22 cellular contexts compared by ENCODE assay signal in the genomic region with DNA sequence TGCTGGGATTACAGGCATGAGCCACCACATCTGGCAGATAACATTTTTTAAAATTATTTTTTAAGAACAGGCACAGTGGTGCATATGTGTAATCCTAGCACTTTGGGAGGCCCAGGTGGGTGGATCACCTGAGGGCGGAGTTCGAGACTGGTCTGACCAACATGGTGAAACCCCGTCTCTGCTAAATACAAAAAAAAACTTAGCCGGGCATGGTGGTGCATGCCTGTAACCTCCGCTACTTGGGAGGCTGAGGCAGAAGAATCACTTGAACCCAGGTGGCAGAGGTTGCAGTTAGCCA. TPM values are rescaled to one million over a fixed set of nuclear protein-coding genes. Genes with fewer than 3 reads are reported as not detected.
DNase-seq lines count a peak whose midpoint lies in the region; ATAC-seq, FAIRE-seq and TF ChIP-seq lines count a peak whose summit lies in the region.
"Had no signal": no experiment of that assay in that cellular context is flagged by ENCODE, and none has a peak within 500 bp of the region (broad histone marks: within the 10 kb centered on the region; RNA-seq: fewer than 3 reads in every experiment).

No MANE protein-coding gene starts in this region.

- no peaks in the 10 kb centered on the region for H3K36me3 ChIP-seq in Caco-2 (ENCODE audit: control insufficient read depth, insufficient read depth, low read length)
- no peaks in the 10 kb centered on the region for H3K36me3 ChIP-seq in PC-9 (ENCODE audit: low read depth)
- H3K36me3 ChIP-seq in pancreas, result no peaks in the 10 kb centered on the region
- H3K36me3 ChIP-seq in upper lobe of right lung, result no peaks in the 10 kb centered on the region
- no peaks in the 10 kb centered on the region for H3K36me3 ChIP-seq in MG63
- H3K36me3 ChIP-seq: BLaER1 had no signal

- CTCF ChIA-PET in Caco-2 (lab: Charles Lee), result interaction anchor here (1.4 kb wide), 1 partner anchor 10 kb away, joined by 3 read pairs; a partner anchor contains a TSS
- CTCF ChIA-PET in PC-9 (lab: Charles Lee), result no interaction called here
- CTCF ChIA-PET in RWPE1 (lab: Yijun Ruan, JAX), result interaction anchor here (0.7 kb wide), 1 partner anchor 31 kb away, joined by 8 read pairs; a partner anchor contains a TSS

- peaks cover 14% of the 10 kb centered on the region for H3K4me1 Mint-ChIP-seq in Caco-2 (ENCODE audit: low read depth, unreplicated experiment)

- peaks cover 7% of the 10 kb centered on the region for H3K36me3 Mint-ChIP-seq in Caco-2 (ENCODE audit: insufficient read depth, unreplicated experiment)
- H3K36me3 Mint-ChIP-seq: CD8-positive, alpha-beta T cell had no signal

- FAIRE-seq in pancreas (lab: Jason Lieb, UNC), result no peak
- FAIRE-seq: D721Med, GM12892, GM18507 had no signal

- no TSS peak for BruUV-seq in Caco-2 (replicated peaks; lab: Mats Ljungman, UMichigan)
- BruUV-seq in PC-9 (replicated peaks; lab: Mats Ljungman, UMichigan), result no TSS peak

- no peak overlapping the region for H2AFZ ChIP-seq in PC-9
- H2AFZ ChIP-seq: GM23338 had no signal

- peaks cover 25% of the 10 kb centered on the region; the same call in 1 of the 2 replicates for H3F3A ChIP-seq in PC-9 (ENCODE audit: insufficient read depth, low read depth)

- H3K9me3 Mint-ChIP-seq in Caco-2 (ENCODE audit: unreplicated experiment), result no peaks in the 10 kb centered on the region
- H3K9me3 Mint-ChIP-seq: CD8-positive, alpha-beta T cell; GM23338; HFFc6 had no signal

- H4K20me1 ChIP-seq in PC-9 (ENCODE audit: insufficient read depth), result no peaks in the 10 kb centered on the region
- H4K20me1 ChIP-seq: BLaER1 had no signal

- no peak for TF ChIP-seq CTCF in Caco-2 (IDR thresholded peaks at IDR 0.05; ENCODE audit: insufficient read depth in 1 of 2, low read depth in 1 of 2, low read length in 1 of 2, severe bottlenecking in 1 of 2, unreplicated experiment in 1 of 2)
- TF ChIP-seq CTCF in PC-9 (conservative IDR thresholded peaks at IDR 0.05), result no peak
- TF ChIP-seq CTCF in pancreas (IDR thresholded peaks at IDR 0.05), result no peak
- no peak for TF ChIP-seq CTCF in upper lobe of right lung (IDR thresholded peaks at IDR 0.05)
- no peak for TF ChIP-seq CTCF in RWPE1 (conservative IDR thresholded peaks at IDR 0.05; ENCODE audit: low read depth)

- H3K27ac Mint-ChIP-seq in Caco-2 (ENCODE audit: unreplicated experiment), result no peak overlapping the region
- H3K27ac Mint-ChIP-seq: CD8-positive, alpha-beta T cell; GM23338; HFFc6 had no signal

- ATAC-seq in pancreas (no peak), upper lobe of right lung (no peak), HG02938 (IDR thresholded peaks at IDR 0.05; ENCODE audit: unreplicated experiment) (no peak)
- ATAC-seq: CD8-positive, alpha-beta T cell; GM23338; HCT116 had no signal

- H3K4me2 ChIP-seq in PC-9, result peak overlapping the region; percentile 77
- H3K4me2 ChIP-seq: GM23338 had no signal

- no peaks in the 10 kb centered on the region for H3K27me3 Mint-ChIP-seq in Caco-2 (ENCODE audit: insufficient read depth, unreplicated experiment)

- H3K9me2 ChIP-seq in PC-9 (ENCODE audit: insufficient read depth), result no peaks in the 10 kb centered on the region

- intact Hi-C loops in Caco-2 (cut with micrococcal nuclease; ENCODE audit: unreplicated experiment) (no loop called here), PC-9 (cut with micrococcal nuclease; ENCODE audit: unreplicated experiment) (no loop called here), pancreas (cut with DNase I) (no loop called here), upper lobe of right lung (cut with DNase I) (no loop called here)

- H3K4me3 Mint-ChIP-seq in Caco-2 (ENCODE audit: unreplicated experiment), result peak overlapping the region; percentile 60
- H3K4me3 Mint-ChIP-seq: CD14-positive monocyte; CD8-positive, alpha-beta T cell; GM23338; HFFc6 had no signal

- WGBS in pancreas, 2 donors, result 50 to 52% methylated on average over 5 of the region's 5 CpGs

- no peaks in the 10 kb centered on the region for H3K27me3 ChIP-seq in Caco-2 (replicated peaks; ENCODE audit: control insufficient read depth, insufficient read depth, low read length)
- H3K27me3 ChIP-seq in PC-9 (ENCODE audit: insufficient read depth, low read depth), result no peaks in the 10 kb centered on the region
- H3K27me3 ChIP-seq in pancreas, result no peaks in the 10 kb centered on the region
- H3K27me3 ChIP-seq in upper lobe of right lung, result peaks cover 16% of the 10 kb centered on the region
- peaks cover 17% of the 10 kb centered on the region for H3K27me3 ChIP-seq in MG63

- H3K9me3 ChIP-seq in Caco-2 (no peaks in the 10 kb centered on the region), PC-9 (ENCODE audit: insufficient read depth, low read depth) (no peaks in the 10 kb centered on the region), pancreas (no peaks in the 10 kb centered on the region), upper lobe of right lung (no peaks in the 10 kb centered on the region), MG63 (no peaks in the 10 kb centered on the region)
- H3K9me3 ChIP-seq: BLaER1 had no signal

- DNase-seq in Caco-2 (no peak), PC-9 (peak in 1 of 2 experiments; percentile 15), pancreas (no peak), upper lobe of right lung (no peak), RWPE1 (ENCODE audit: low spot score) (no peak), MG63 (no peak)
- DNase-seq: 8988T; CD8-positive, alpha-beta T cell; DMS79; GDM1; HFFc6 had no signal

- no peaks in the 10 kb centered on the region for H3K79me2 ChIP-seq in PC-9 (ENCODE audit: low read depth)

- POLR2A ChIA-PET in Caco-2 (lab: Charles Lee) (no interaction called here), PC-9 (lab: Charles Lee; ENCODE audit: unreplicated experiment) (interaction anchor here (0.5 to 0.6 kb wide), 2 partner anchors 176 to 221 kb away, joined by 4 read pairs; no protein-coding TSS in a partner anchor), RWPE1 (lab: Yijun Ruan, JAX; ENCODE audit: low non-redundant PET) (no interaction called here)

- no peak overlapping the region for H3K27ac ChIP-seq in PC-9
- peak overlapping the region in 3 of 4 donors; percentile 22 to 89 (median 89) for H3K27ac ChIP-seq in pancreas
- peak overlapping the region; percentile 24 for H3K27ac ChIP-seq in upper lobe of right lung
- no peak overlapping the region for H3K27ac ChIP-seq in RWPE1
- H3K27ac ChIP-seq: BLaER1 had no signal

- H3K4me1 ChIP-seq in Caco-2 (peaks cover 35% of the 10 kb centered on the region), PC-9 (replicated peaks; ENCODE audit: insufficient read depth) (peaks cover 21% of the 10 kb centered on the region), pancreas (peaks cover 0 to 22% (median 15%) of the 10 kb centered on the region in 3 donors), upper lobe of right lung (no peaks in the 10 kb centered on the region)

- H3K4me3 ChIP-seq in Caco-2 (ENCODE audit: low read depth, low read length), result no peak overlapping the region; the same call in 1 of the 2 replicates
- H3K4me3 ChIP-seq in PC-9, result peak overlapping the region; percentile 44; the same call in 1 of the 2 replicates
- H3K4me3 ChIP-seq in pancreas, result peak overlapping the region in 1 of 4 donors; percentile 51
- H3K4me3 ChIP-seq in upper lobe of right lung, result no peak overlapping the region
- H3K4me3 ChIP-seq in MG63, result no peak overlapping the region
- H3K4me3 ChIP-seq: BLaER1, GM23338 had no signal

RNA-seq across cellular contexts. Expression of a gene that starts 0.6 kb away (rescaled TPM):
- total RNA-seq in Caco-2 (2022) (25.9 TPM in 2 replicates), PC-9 (2021) (25.0 and 28.8 TPM in 2 replicates), pancreas (10 to 100 TPM in 5 of 6 donors, 1 to 10 TPM in 1; 5.6 to 21.2 (median 15.9) TPM), upper lobe of right lung (10.0 TPM)
- polyA plus RNA-seq in pancreas, result 100 to 1,000 TPM in 1 of 2 donors, 10 to 100 TPM in 1; 61.9 to 155 TPM
- total RNA-seq in MG63 (2014; rRNA removed; shearing (Covaris generic); ENCODE audit: low replicate concordance), result not detected in 2 replicates
- total RNA-seq: CD8-positive, alpha-beta T cell had no signal
- polyA plus RNA-seq: CD14-positive monocyte had no signal

RNA-seq across cellular contexts. Expression of a gene that starts 10.1 kb away (rescaled TPM):
- total RNA-seq in Caco-2 (2022) (5.2 TPM in 2 replicates), PC-9 (2021) (6.7 and 10.5 TPM in 2 replicates), pancreas (1 to 10 TPM; 6.4 to 9.4 (median 7.4) TPM), upper lobe of right lung (6.7 TPM)
- 10 to 100 TPM; 13.3 to 21.4 TPM for polyA plus RNA-seq in pancreas
- total RNA-seq in MG63 (2014; rRNA removed; shearing (Covaris generic); ENCODE audit: low replicate concordance), result 1.6 and 2.3 TPM in 2 replicates

RNA-seq across cellular contexts. Expression of a gene that starts 23.1 kb away (rescaled TPM):
- not detected in 2 replicates for total RNA-seq in Caco-2 (2022)
- total RNA-seq in PC-9 (2021), result not detected in 2 replicates
- not detected for total RNA-seq in pancreas
- polyA plus RNA-seq in pancreas, result not detected
- total RNA-seq in upper lobe of right lung, result not detected
- not detected in 2 replicates for total RNA-seq in MG63 (2014; rRNA removed; shearing (Covaris generic); ENCODE audit: low replicate concordance)
- total RNA-seq: A673; CD8-positive, alpha-beta T cell; Daoy; GM23338; HFFc6 had no signal
- polyA plus RNA-seq: AG04450, CD14-positive monocyte, GM23338 had no signal

RNA-seq across cellular contexts. Expression of a gene that starts 28.0 kb away (rescaled TPM):
- 38.3 and 47.1 TPM in 2 replicates for total RNA-seq in Caco-2 (2022)
- 50.3 and 54.7 TPM in 2 replicates for total RNA-seq in PC-9 (2021)
- total RNA-seq in pancreas, result 10 to 100 TPM in 4 of 6 donors, 1 to 10 TPM in 2; 7.9 to 24.3 (median 15.1) TPM
- polyA plus RNA-seq in pancreas, result 10 to 100 TPM; 17.2 TPM
- 45.9 TPM for total RNA-seq in upper lobe of right lung
- total RNA-seq in MG63 (2014; rRNA removed; shearing (Covaris generic); ENCODE audit: low replicate concordance), result 41.9 and 99.7 TPM in 2 replicates

RNA-seq across cellular contexts. Expression of a gene that starts 30.9 kb away (rescaled TPM):
- 4.7 and 5.6 TPM in 2 replicates for total RNA-seq in Caco-2 (2022)
- total RNA-seq in PC-9 (2021), result 7.8 and 11.9 TPM in 2 replicates
- total RNA-seq in pancreas, result 1 to 10 TPM in 5 of 6 donors, under 1 TPM in 1; 0.88 to 8.2 (median 1.9) TPM
- polyA plus RNA-seq in pancreas, result 1 to 10 TPM; 1.4 to 3.1 TPM
- 16.2 TPM for total RNA-seq in upper lobe of right lung
- total RNA-seq in MG63 (2014; rRNA removed; shearing (Covaris generic); ENCODE audit: low replicate concordance), result 3.3 and 8.4 TPM in 2 replicates

Comparison
In these comparisons a context has a peak if more than half of its experiments do, and no peak if none do; other contexts are left out.
1. H3K27ac ChIP-seq: peak in pancreas (3 of 4) and upper lobe of right lung (single experiment); none in PC-9 (single experiment) and RWPE1 (single experiment).